In the genomic region with DNA sequence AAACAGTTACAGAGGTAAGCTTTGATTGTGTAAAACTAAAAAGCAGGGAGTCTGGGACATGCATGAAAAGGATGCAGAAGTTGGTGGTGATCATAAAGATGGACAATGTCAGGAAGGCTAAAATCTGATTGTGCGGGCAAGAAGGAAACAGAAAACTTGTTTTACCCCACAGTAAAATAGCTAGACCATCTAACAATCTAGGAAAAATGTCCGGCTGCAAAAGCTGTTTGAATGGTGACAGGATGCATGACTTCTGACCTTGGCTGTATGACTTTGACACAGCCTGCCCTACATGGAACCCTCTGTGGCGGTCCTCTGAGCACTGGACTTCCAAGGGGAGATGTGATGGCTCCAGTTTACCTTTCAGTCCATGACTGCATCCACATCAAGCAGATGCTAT, we compare ENCODE assay signal across 20 cellular contexts.
"Had no signal": no experiment of that assay in that cellular context is flagged by ENCODE, and none has a peak within 500 bp of the region (broad histone marks: within the 10 kb centered on the region; RNA-seq: fewer than 3 reads in every experiment).

No MANE protein-coding gene starts in this region.

- H3K27me3 Mint-ChIP-seq: activated naive CD8-positive, alpha-beta T cell treated with anti-CD3 and anti-CD28 coated beads, Interleukin-2, amount 10 ng/mL, durations not matched to agents 7 days and 5 days had no signal

- H3K4me1 Mint-ChIP-seq: natural killer cell had no signal

- H3K9me3 Mint-ChIP-seq: activated naive CD4-positive, alpha-beta T cell treated with anti-CD3 and anti-CD28 coated beads for 36 hours; activated naive CD8-positive, alpha-beta T cell treated with anti-CD3 and anti-CD28 coated beads, Interleukin-2, amount 10 ng/mL, durations not matched to agents 7 days and 5 days; natural killer cell had no signal

- H3K9me3 ChIP-seq: lower lobe of right lung, pancreas, right atrium auricular region, spleen, testis, transverse colon had no signal

- H3K4me3 ChIP-seq: lower lobe of right lung, pancreas, right atrium auricular region, spleen, testis, transverse colon had no signal

- H3K27ac Mint-ChIP-seq: activated naive CD4-positive, alpha-beta T cell treated with anti-CD3 and anti-CD28 coated beads for 36 hours; activated naive CD8-positive, alpha-beta T cell treated with anti-CD3 and anti-CD28 coated beads, Interleukin-2, amount 10 ng/mL, durations not matched to agents 7 days and 5 days; natural killer cell had no signal

- H3K4me1 ChIP-seq: pancreas, right atrium auricular region, testis, transverse colon had no signal

- H3K27me3 ChIP-seq: pancreas, right atrium auricular region, spleen, testis, transverse colon had no signal

- H3K36me3 Mint-ChIP-seq: activated naive CD8-positive, alpha-beta T cell treated with anti-CD3 and anti-CD28 coated beads, Interleukin-2, amount 10 ng/mL, durations not matched to agents 7 days and 5 days; natural killer cell had no signal

- ATAC-seq: lower lobe of right lung; pancreas; stimulated activated naive CD8-positive, alpha-beta T cell treated with anti-CD3 and anti-CD28 coated beads, Interleukin-15, Interleukin-2, amounts not matched to agents 100 U/mL and 50 U/mL, for 24 hours had no signal

- H3K4me3 Mint-ChIP-seq: activated naive CD4-positive, alpha-beta T cell treated with anti-CD3 and anti-CD28 coated beads for 36 hours; activated naive CD8-positive, alpha-beta T cell treated with anti-CD3 and anti-CD28 coated beads, Interleukin-2, amount 10 ng/mL, durations not matched to agents 7 days and 5 days; natural killer cell had no signal

- H3K27ac ChIP-seq: lower lobe of right lung, pancreas, right atrium auricular region, spleen, testis, transverse colon had no signal

- DNase-seq: activated CD4-positive, alpha-beta T cell treated with anti-CD3 and anti-CD28 coated beads for 4 hours; activated CD4-positive, alpha-beta T cell treated with anti-CD3 and anti-CD28 coated beads, Interleukin-2, amount 50 U/mL, for 4 hours; activated effector memory CD4-positive, alpha-beta T cell treated with anti-CD3 and anti-CD28 coated beads, Interleukin-2, amount 50 U/mL, for 16 hours; activated naive CD4-positive, alpha-beta T cell treated with anti-CD3 and anti-CD28 coated beads for 36 hours; activated naive CD8-positive, alpha-beta T cell treated with anti-CD3 and anti-CD28 coated beads, Interleukin-2, amount 10 ng/mL, durations not matched to agents 7 days and 5 days; activated T-cell treated with anti-CD3 and anti-CD28 coated beads for 4 hours; amniotic stem cell; central memory CD4-positive, alpha-beta T cell; kidney glomerular epithelial cell; lower lobe of right lung; mesenchymal stem cell; natural killer cell; pancreas; spleen; stimulated activated CD4-positive, alpha-beta T cell treated with anti-CD3 and anti-CD28 coated beads, Interleukin-2, amount 100 ng/mL, for 48 hours; stimulated activated naive CD8-positive, alpha-beta T cell treated with anti-CD3 and anti-CD28 coated beads, Interleukin-15, Interleukin-2, amounts not matched to agents 100 U/mL and 50 U/mL, for 24 hours; T-helper 1 cell; testis; transverse colon had no signal

- H3K36me3 ChIP-seq: pancreas had no signal
